In the genomic region with DNA sequence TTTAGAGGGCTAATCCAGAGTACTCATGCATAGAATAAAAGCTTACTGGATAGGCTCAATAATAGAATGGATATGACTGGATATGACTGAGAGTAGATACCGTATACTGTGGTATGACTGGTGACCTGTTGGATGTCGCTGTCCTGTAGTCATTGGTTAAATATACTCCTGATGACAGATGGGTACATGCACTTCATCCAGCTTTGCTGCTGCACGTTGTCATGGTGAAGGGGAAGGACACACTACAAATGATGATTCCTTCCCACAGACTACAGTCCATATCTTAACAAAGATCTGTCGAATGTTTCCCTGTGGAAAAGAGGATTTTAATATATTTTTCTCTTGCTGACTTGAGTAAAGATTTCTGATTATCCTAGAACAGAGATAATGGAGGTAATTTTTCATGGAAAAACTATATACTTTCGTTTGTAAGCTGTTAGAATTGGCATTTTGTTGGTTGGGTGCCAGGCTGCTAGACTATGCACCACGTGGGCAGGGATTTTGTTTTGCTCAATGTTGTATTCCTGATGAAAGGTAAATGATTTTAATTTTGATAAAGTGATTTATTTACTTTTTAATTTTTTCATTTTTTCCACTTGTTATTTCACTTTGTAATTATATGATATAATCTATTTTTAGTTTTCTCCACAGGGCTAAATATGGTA, we compare ENCODE assay signal across 15 cellular contexts.
A peak's percentile ranks its signal among the peaks of the same experiment; 100 is the strongest.
DNase-seq lines count a peak whose midpoint lies in the region; ATAC-seq, FAIRE-seq and TF ChIP-seq lines count a peak whose summit lies in the region.
"Had no signal": no experiment of that assay in that cellular context is flagged by ENCODE, and none has a peak within 500 bp of the region (broad histone marks: within the 10 kb centered on the region; RNA-seq: fewer than 3 reads in every experiment).

No MANE protein-coding gene starts in this region.

- in situ Hi-C loops in Caki2 (cut with HindIII; ENCODE audit: low pct_unique_long_range_greater_than_20kb, low sequenced_read_pairs), result no loop called here

- TF ChIP-seq CTCF in astrocyte (IDR thresholded peaks at IDR 0.05; ENCODE audit: insufficient read depth, low read depth, low read length), result no peak

- DNase-seq in Caki2 (ENCODE audit: low read depth) (peak; percentile 87), NCI-H1417 (lab: John Stamatoyannopoulos, UW) (peak in 2 of 3 experiments; percentile 55 to 91), astrocyte (ENCODE audit: low read depth) (peak; percentile 35), kidney tubule cell (ENCODE audit: low spot score) (peak; percentile 88), NCI-H1436 treated with DMSO at 0.1 percent for 48 hours (lab: John Stamatoyannopoulos, UW) (no peak), ureter (ENCODE audit: low spot score) (no peak)
- DNase-seq: activated T-cell treated with anti-CD3 and anti-CD28 coated beads, Interleukin-2, amount 50 U/mL, for 48 hours; DMS79; GOT3; NCI-H69; stimulated activated naive CD8-positive, alpha-beta T cell treated with anti-CD3 and anti-CD28 coated beads, Interleukin-15, Interleukin-2, amounts not matched to agents 100 U/mL and 50 U/mL, for 24 hours; T-helper 9 cell had no signal

- H3K9me3 ChIP-seq in astrocyte (ENCODE audit: insufficient read depth, low read depth, low read length), result no peaks in the 10 kb centered on the region

- H3K4me1 Mint-ChIP-seq in astrocyte (ENCODE audit: low read depth, unreplicated experiment), result no peaks in the 10 kb centered on the region

- no peak overlapping the region for H3K27ac ChIP-seq in astrocyte (ENCODE audit: low read depth, low read length)

- no peaks in the 10 kb centered on the region for H3K36me3 Mint-ChIP-seq in astrocyte (ENCODE audit: low read depth, unreplicated experiment)

- no peak overlapping the region for H3K4me3 ChIP-seq in astrocyte (ENCODE audit: insufficient read depth, low read depth, low read length)

- no peak overlapping the region for H3K4me2 ChIP-seq in astrocyte (ENCODE audit: low read length)

- FAIRE-seq in astrocyte (lab: Jason Lieb, UNC), result no peak

- no peak overlapping the region for H3K4me3 Mint-ChIP-seq in astrocyte (ENCODE audit: unreplicated experiment)
- H3K4me3 Mint-ChIP-seq: B cell had no signal

- no peaks in the 10 kb centered on the region for H3K27me3 Mint-ChIP-seq in astrocyte (ENCODE audit: low read depth, unreplicated experiment)
- H3K27me3 Mint-ChIP-seq: B cell had no signal

- H3K27me3 ChIP-seq in astrocyte (ENCODE audit: insufficient read depth, low read length), result no peaks in the 10 kb centered on the region

- H3K9ac ChIP-seq in astrocyte (ENCODE audit: low read length), result no peak overlapping the region

- ATAC-seq in GM21528 (IDR thresholded peaks at IDR 0.05; ENCODE audit: low FRiP score, unreplicated experiment), result no peak
- ATAC-seq in GM21576 (IDR thresholded peaks at IDR 0.05; ENCODE audit: unreplicated experiment), result no peak
- ATAC-seq: stimulated activated naive CD8-positive, alpha-beta T cell treated with anti-CD3 and anti-CD28 coated beads, Interleukin-15, Interleukin-2, amounts not matched to agents 100 U/mL and 50 U/mL, for 24 hours had no signal

- no peaks in the 10 kb centered on the region for H4K20me1 ChIP-seq in astrocyte (ENCODE audit: insufficient read depth, low read length)

- H3K27ac Mint-ChIP-seq in astrocyte (ENCODE audit: unreplicated experiment), result no peak overlapping the region
- H3K27ac Mint-ChIP-seq: B cell had no signal

- no peaks in the 10 kb centered on the region for H3K9me3 Mint-ChIP-seq in astrocyte (ENCODE audit: unreplicated experiment)

- H3K79me2 ChIP-seq in astrocyte (ENCODE audit: insufficient read depth, low read length), result no peaks in the 10 kb centered on the region

- no peaks in the 10 kb centered on the region for H3K4me1 ChIP-seq in astrocyte (ENCODE audit: insufficient read depth, low read length)

- H3K36me3 ChIP-seq in astrocyte (ENCODE audit: insufficient read depth, low read length), result no peaks in the 10 kb centered on the region

- no peak overlapping the region for H2AFZ ChIP-seq in astrocyte (ENCODE audit: low read depth, low read length)

Comparison
In these comparisons a context has a peak if more than half of its experiments do, and no peak if none do; other contexts are left out.
1. DNase-seq: peak in Caki2 (single experiment), NCI-H1417 (2 of 3), astrocyte (single experiment) and kidney tubule cell (single experiment); none in NCI-H1436 treated with DMSO at 0.1 percent for 48 hours (single experiment) and ureter (single experiment).